ENCODE assay signal across 18 cellular contexts in the genomic region with DNA sequence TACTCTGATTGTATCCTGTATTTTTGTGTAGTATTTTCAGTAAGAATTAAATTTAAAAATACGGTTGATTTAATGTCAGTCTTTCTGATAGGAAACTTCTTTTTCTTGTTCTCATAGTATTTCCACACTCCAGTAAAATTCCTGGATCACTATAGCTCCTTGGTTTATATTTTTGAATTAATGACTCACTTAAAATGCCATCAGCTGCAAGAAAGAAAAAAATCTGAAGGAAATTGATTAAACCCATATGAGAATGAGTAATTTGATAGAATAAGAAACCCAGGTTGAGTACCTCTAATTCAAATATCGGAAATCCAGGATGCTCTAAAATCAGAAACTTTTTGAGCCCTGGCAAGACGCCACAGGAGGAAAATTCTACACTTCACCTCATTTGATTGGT.
DNase-seq lines count a peak whose midpoint lies in the region; ATAC-seq and TF ChIP-seq lines count a peak whose summit lies in the region.
"Had no signal": no experiment of that assay in that cellular context is flagged by ENCODE, and none has a peak within 500 bp of the region (broad histone marks: within the 10 kb centered on the region; RNA-seq: fewer than 3 reads in every experiment).

No MANE protein-coding gene starts in this region.

- DNase-seq in ELR (ENCODE audit: low read depth) (peak; percentile 39), adipocyte (ENCODE audit: low read depth) (peak; percentile 60), fibroblast of the aortic adventitia (ENCODE audit: low read depth) (peak; percentile 70), left lung (no peak), KBM-7 (no peak)
- no peak for DNase-seq in stimulated activated CD4-positive, alpha-beta T cell treated with anti-CD3 and anti-CD28 coated beads, Interleukin-15, amount 100 ng/mL, for 24 hours
- DNase-seq: Calu3; CD8-positive, alpha-beta T cell; H7; NCI-H1105 treated with DMSO at 0.1 percent for 48 hours; NCI-H1694; NCI-H2081 treated with DMSO at 0.1 percent for 48 hours; Peyer's patch had no signal

- in situ Hi-C loops in KBM-7 (cut with MboI; ENCODE audit: low pct_unique_long_range_greater_than_20kb, low sequenced_read_pairs), result no loop called here

- peaks cover 6% of the 10 kb centered on the region for H3K4me1 ChIP-seq in ACC112 (ENCODE audit: control insufficient read depth, insufficient read depth, low read length, unreplicated experiment)
- peaks cover 4% of the 10 kb centered on the region for H3K4me1 ChIP-seq in adipocyte (ENCODE audit: control insufficient read depth, insufficient read depth, low read length)
- H3K4me1 ChIP-seq in left lung, result no peaks in the 10 kb centered on the region
- H3K4me1 ChIP-seq: Peyer's patch, SJSA1 had no signal

- H2AFZ ChIP-seq in ACC112 (ENCODE audit: low read length, unreplicated experiment), result no peak overlapping the region

- no peak overlapping the region for H3K9ac ChIP-seq in adipocyte (ENCODE audit: low read length)
- H3K9ac ChIP-seq: BLaER1 treated with 17β-estradiol and CSF1 and Interleukin-3, amounts not matched to agents 10 nM and 100 nM had no signal

- H3K27me3 ChIP-seq in ACC112 (ENCODE audit: insufficient read depth, low read length) (no peaks in the 10 kb centered on the region), adipocyte (replicated peaks; ENCODE audit: control insufficient read depth, insufficient read depth, low read length) (no peaks in the 10 kb centered on the region), left lung (no peaks in the 10 kb centered on the region)
- H3K27me3 ChIP-seq: BLaER1 treated with 17β-estradiol and CSF1 and Interleukin-3, amounts not matched to agents 10 nM and 100 nM; Peyer's patch; SJSA1 had no signal

- TF ChIP-seq CTCF in fibroblast of the aortic adventitia (IDR thresholded peaks at IDR 0.05; ENCODE audit: insufficient read depth, low read length) (no peak), left lung (IDR thresholded peaks at IDR 0.05) (no peak)

- ATAC-seq in GM18517 (IDR thresholded peaks at IDR 0.05; ENCODE audit: unreplicated experiment) (no peak), left lung (no peak)
- ATAC-seq: CD8-positive, alpha-beta T cell had no signal

- no peaks in the 10 kb centered on the region for H3K79me2 ChIP-seq in ACC112 (ENCODE audit: control insufficient read depth, insufficient read depth, low read length, unreplicated experiment)

- intact Hi-C loops in left lung (cut with DNase I), result no loop called here

- H3K27ac ChIP-seq in ACC112 (ENCODE audit: low read depth, low read length) (peak overlapping the region; percentile 38), left lung (no peak overlapping the region)
- H3K27ac ChIP-seq: 22Rv1; BLaER1 treated with 17β-estradiol and CSF1 and Interleukin-3, amounts not matched to agents 10 nM and 100 nM; Peyer's patch; SJSA1 had no signal

- H3K36me3 ChIP-seq in ACC112 (ENCODE audit: insufficient read depth, low read length) (no peaks in the 10 kb centered on the region), adipocyte (ENCODE audit: control insufficient read depth, insufficient read depth, low read length, severe bottlenecking) (no peaks in the 10 kb centered on the region), left lung (no peaks in the 10 kb centered on the region)
- H3K36me3 ChIP-seq: BLaER1 treated with 17β-estradiol and CSF1 and Interleukin-3, amounts not matched to agents 10 nM and 100 nM; Peyer's patch; SJSA1 had no signal

- H3K9me3 ChIP-seq in adipocyte (ENCODE audit: control insufficient read depth, low read length), result no peaks in the 10 kb centered on the region
- H3K9me3 ChIP-seq in left lung, result no peaks in the 10 kb centered on the region
- H3K9me3 ChIP-seq: BLaER1 treated with 17β-estradiol and CSF1 and Interleukin-3, amounts not matched to agents 10 nM and 100 nM; Peyer's patch; SJSA1 had no signal

- H3K4me3 ChIP-seq in ACC112 (ENCODE audit: low read depth, low read length) (no peak overlapping the region), adipocyte (ENCODE audit: low read length) (no peak overlapping the region), fibroblast of the aortic adventitia (ENCODE audit: low read depth, low read length) (no peak overlapping the region), left lung (no peak overlapping the region)
- H3K4me3 ChIP-seq: BLaER1 treated with 17β-estradiol and CSF1 and Interleukin-3, amounts not matched to agents 10 nM and 100 nM; Peyer's patch; SJSA1 had no signal

Comparison
In these comparisons a context has a peak if more than half of its experiments do, and no peak if none do; other contexts are left out.
1. DNase-seq: peak in ELR (single experiment), adipocyte (single experiment) and fibroblast of the aortic adventitia (single experiment); none in left lung (0 of 2), KBM-7 (single experiment) and stimulated activated CD4-positive, alpha-beta T cell treated with anti-CD3 and anti-CD28 coated beads, Interleukin-15, amount 100 ng/mL, for 24 hours (single experiment).